9 cellular contexts compared by ENCODE assay signal in genomic region chr10:71966046-71967004, GRCh38. TPM values are rescaled to one million over a fixed set of nuclear protein-coding genes. Genes with fewer than 3 reads are reported as not detected.
DNase-seq lines count a peak whose midpoint lies in the region; ATAC-seq and TF ChIP-seq lines count a peak whose summit lies in the region.
"Had no signal": no experiment of that assay in that cellular context is flagged by ENCODE, and none has a peak within 500 bp of the region (broad histone marks: within the 10 kb centered on the region; RNA-seq: fewer than 3 reads in every experiment).

No MANE protein-coding gene starts in this region.

- TF ChIP-seq CTCF in upper lobe of right lung (IDR thresholded peaks at IDR 0.05): no peak

- H3K36me3 ChIP-seq in muscle layer of colon (ENCODE audit: insufficient read depth, low read length): peaks cover 4% of the 10 kb centered on the region
- H3K36me3 ChIP-seq in upper lobe of right lung: no peaks in the 10 kb centered on the region

- H3K9me3 ChIP-seq in muscle layer of colon (ENCODE audit: low read length) (no peaks in the 10 kb centered on the region), upper lobe of right lung (no peaks in the 10 kb centered on the region)

- H3K4me1 ChIP-seq in muscle layer of colon (ENCODE audit: insufficient read depth, low read length) (peaks cover 59% of the 10 kb centered on the region), upper lobe of right lung (peaks cover 10% of the 10 kb centered on the region)

- intact Hi-C loops in upper lobe of right lung (cut with DNase I): no loop called here

- H3K9ac ChIP-seq in muscle layer of colon (ENCODE audit: low read length): peak overlapping the region; percentile 98

- ATAC-seq in upper lobe of right lung: no peak

- DNase-seq in activated CD4-positive, alpha-beta T cell treated with anti-CD3 and anti-CD28 coated beads for 48 hours: peak; percentile 22
- no peak for DNase-seq in activated CD4-positive, alpha-beta T cell treated with anti-CD3 and anti-CD28 coated beads for 4 hours
- DNase-seq in caudate nucleus (lab: John Stamatoyannopoulos, UW): peak in 34 of 61 donors; percentile 25 to 92 (median 53)
- DNase-seq in upper lobe of right lung: no peak
- DNase-seq in inferior parietal cortex (ENCODE audit: extremely low spot score): no peak
- DNase-seq in amniotic stem cell (lab: John Stamatoyannopoulos, UW): no peak
- no peak for DNase-seq in OCI-M1 (lab: John Stamatoyannopoulos, UW)
- DNase-seq: KBM-7 had no signal

- H3K4me3 ChIP-seq in muscle layer of colon (ENCODE audit: low read depth in 1 of 2, low read length in 2 of 2) (peak overlapping the region; percentile 70 to 94), upper lobe of right lung (peak overlapping the region; percentile 61)

- H3K27ac ChIP-seq in caudate nucleus (ENCODE audit: low read depth, low read length) (peak overlapping the region; percentile 46), muscle layer of colon (ENCODE audit: low read depth, low read length) (peak overlapping the region; percentile 91), upper lobe of right lung (peak overlapping the region; percentile 83)

- H3K27me3 ChIP-seq in muscle layer of colon (ENCODE audit: control insufficient read depth in 1 of 2, insufficient read depth in 2 of 2, low read length in 2 of 2) (no peaks in the 10 kb centered on the region), upper lobe of right lung (no peaks in the 10 kb centered on the region)

RNA-seq across cellular contexts. Expression of gene CHST3, which starts 2.1 kb away (rescaled TPM):
- 15.6 TPM for total RNA-seq in upper lobe of right lung

Comparison
In these comparisons a context has a peak if more than half of its experiments do, and no peak if none do; other contexts are left out.
1. DNase-seq: peak in activated CD4-positive, alpha-beta T cell treated with anti-CD3 and anti-CD28 coated beads for 48 hours (single experiment) and caudate nucleus (34 of 61); none in activated CD4-positive, alpha-beta T cell treated with anti-CD3 and anti-CD28 coated beads for 4 hours (0 of 2), upper lobe of right lung (single experiment), inferior parietal cortex (single experiment), amniotic stem cell (single experiment) and OCI-M1 (single experiment).
2. Peak in every context shown above with its lines, with median percentiles within 50 percentile points of each other: H3K27ac ChIP-seq.